Comparison of ENCODE assay signal across 2 cellular contexts in the genomic region with DNA sequence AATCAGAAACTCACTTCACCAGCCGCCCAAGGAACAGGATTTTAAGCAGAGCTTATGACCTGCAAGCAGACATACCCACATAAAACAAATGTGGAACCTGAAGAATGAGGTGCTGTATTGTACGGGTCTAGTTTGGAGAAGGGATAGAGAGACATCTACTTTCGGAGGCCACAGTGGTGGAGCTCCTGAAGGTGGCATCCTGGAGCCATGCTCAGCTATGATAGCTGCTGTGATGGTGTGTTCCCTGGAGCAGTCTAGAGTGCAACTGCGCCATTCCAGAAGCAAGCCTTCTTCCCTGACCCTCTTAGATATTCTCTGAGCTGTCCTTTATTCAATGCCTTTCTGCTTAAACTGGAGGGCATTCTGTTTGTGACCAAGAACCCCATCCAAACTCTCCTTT.
TF ChIP-seq lines count a peak whose summit lies in the region.

No MANE protein-coding gene starts in this region.

TF ChIP-seq in HepG2, 621 proteins besides CTCF, POLR2A, EP300 and RAD21:
- TF ChIP-seq CHD2 (IDR thresholded peaks at IDR 0.05; ENCODE audit: low read depth, low read length) (no peak), ZNF256 (CRISPR knock-in tag; conservative IDR thresholded peaks at IDR 0.05) (no peak), MAFK (conservative IDR thresholded peaks at IDR 0.05 in 1 of 2, IDR thresholded peaks at IDR 0.05 in 1 of 2; ENCODE audit: low read length in 2 of 2) (no peak), ZNF382 (CRISPR knock-in tag; IDR thresholded peaks at IDR 0.05; ENCODE audit: borderline replicate concordance) (no peak), KDM3A (CRISPR knock-in tag; IDR thresholded peaks at IDR 0.05; ENCODE audit: low read depth) (no peak)

TF ChIP-seq in H1, 55 proteins besides CTCF, POLR2A, EP300 and RAD21:
- no peak for TF ChIP-seq SIN3A (conservative IDR thresholded peaks at IDR 0.05 in 1 of 2, IDR thresholded peaks at IDR 0.05 in 1 of 2; ENCODE audit: low read depth in 1 of 2, low read length in 2 of 2)
- no peak for TF ChIP-seq RBBP5 (IDR thresholded peaks at IDR 0.05; ENCODE audit: borderline replicate concordance, low read depth, low read length)
- no peak for TF ChIP-seq BACH1 (IDR thresholded peaks at IDR 0.05; ENCODE audit: low read length)
- TF ChIP-seq, protein P1, sequence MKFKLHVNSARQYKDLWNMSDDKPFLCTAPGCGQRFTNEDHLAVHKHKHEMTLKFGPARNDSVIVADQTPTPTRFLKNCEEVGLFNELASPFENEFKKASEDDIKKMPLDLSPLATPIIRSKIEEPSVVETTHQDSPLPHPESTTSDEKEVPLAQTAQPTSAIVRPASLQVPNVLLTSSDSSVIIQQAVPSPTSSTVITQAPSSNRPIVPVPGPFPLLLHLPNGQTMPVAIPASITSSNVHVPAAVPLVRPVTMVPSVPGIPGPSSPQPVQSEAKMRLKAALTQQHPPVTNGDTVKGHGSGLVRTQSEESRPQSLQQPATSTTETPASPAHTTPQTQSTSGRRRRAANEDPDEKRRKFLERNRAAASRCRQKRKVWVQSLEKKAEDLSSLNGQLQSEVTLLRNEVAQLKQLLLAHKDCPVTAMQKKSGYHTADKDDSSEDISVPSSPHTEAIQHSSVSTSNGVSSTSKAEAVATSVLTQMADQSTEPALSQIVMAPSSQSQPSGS (IDR thresholded peaks at IDR 0.05; ENCODE audit: low read length) = no peak
- TF ChIP-seq KDM1A (IDR thresholded peaks at IDR 0.05; ENCODE audit: borderline replicate concordance, low read length) = no peak
- no peak for TF ChIP-seq CTBP2 (IDR thresholded peaks at IDR 0.05; ENCODE audit: borderline replicate concordance, insufficient read depth, insufficient read length, low read length)
